In genomic region chr7:101699399-101699798, GRCh38 we compare ENCODE assay signal across 1 cellular context.
TF ChIP-seq lines count a peak whose summit lies in the region.

No MANE protein-coding gene starts in this region.

TF ChIP-seq in H1, 55 proteins besides CTCF, POLR2A, EP300 and RAD21 (continued from another document):
- no peak for TF ChIP-seq SIN3A (conservative IDR thresholded peaks at IDR 0.05 in 1 of 2, IDR thresholded peaks at IDR 0.05 in 1 of 2; ENCODE audit: low read depth in 1 of 2, low read length in 2 of 2)
- no peak for TF ChIP-seq JUND (IDR thresholded peaks at IDR 0.05; ENCODE audit: low read length)
- TF ChIP-seq RNF2 (IDR thresholded peaks at IDR 0.05; ENCODE audit: borderline replicate concordance, low read depth, low read length, missing control alignments, poor library complexity, severe bottlenecking), result no peak
- no peak for TF ChIP-seq BCL11A (IDR thresholded peaks at IDR 0.05; ENCODE audit: low read depth in 2 of 2, low read length in 2 of 2)
- TF ChIP-seq POLR2AphosphoS5 (IDR thresholded peaks at IDR 0.05; ENCODE audit: low read depth, low read length), result no peak
- TF ChIP-seq CBX8 (IDR thresholded peaks at IDR 0.05; ENCODE audit: borderline replicate concordance, low read depth, low read length), result no peak
- TF ChIP-seq SIRT6 (IDR thresholded peaks at IDR 0.05; ENCODE audit: low read length), result no peak
- no peak for TF ChIP-seq FOSL1 (IDR thresholded peaks at IDR 0.05; ENCODE audit: insufficient read depth, low read depth, low read length)
